Comparison of ENCODE assay signal across 23 cellular contexts in genomic region chr9:21615446-21615845, GRCh38.
DNase-seq lines count a peak whose midpoint lies in the region; ATAC-seq, FAIRE-seq and TF ChIP-seq lines count a peak whose summit lies in the region.
"Had no signal": no experiment of that assay in that cellular context is flagged by ENCODE, and none has a peak within 500 bp of the region (broad histone marks: within the 10 kb centered on the region; RNA-seq: fewer than 3 reads in every experiment).

No MANE protein-coding gene starts in this region.

- peak overlapping the region; percentile 49 for H3K27ac Mint-ChIP-seq in activated naive CD8-positive, alpha-beta T cell treated with anti-CD3 and anti-CD28 coated beads, Interleukin-2, amount 50 U/mL, for 24 hours
- H3K27ac Mint-ChIP-seq in T-helper 17 cell, result no peak overlapping the region
- H3K27ac Mint-ChIP-seq: progenitor cell of endocrine pancreas had no signal

- H3K9me3 Mint-ChIP-seq in activated naive CD8-positive, alpha-beta T cell treated with anti-CD3 and anti-CD28 coated beads, Interleukin-2, amount 50 U/mL, for 24 hours, result no peaks in the 10 kb centered on the region
- H3K9me3 Mint-ChIP-seq: neural crest cell had no signal

- peak overlapping the region; percentile 67 for H2AFZ ChIP-seq in keratinocyte (ENCODE audit: control insufficient read depth, low read length)

- no peaks in the 10 kb centered on the region for H4K20me1 ChIP-seq in keratinocyte (ENCODE audit: control insufficient read depth, extremely low read depth, insufficient read depth, low read length)

- dilution Hi-C loops in keratinocyte (cut with MboI; ENCODE audit: extremely low pct_ligation_motif_present, low sequenced_read_pairs), result no loop called here

- 79% methylated on average over 4 of the region's 4 CpGs for WGBS in A549 (ENCODE audit: missing lambda C conversion rate)

- TF ChIP-seq POLR2A in A549 (IDR thresholded peaks at IDR 0.05; ENCODE audit: low read length), result no peak

- intact Hi-C loops in left colon (cut with DNase I, micrococcal nuclease), result no loop called here

- TF ChIP-seq RAD21 in A549 (conservative IDR thresholded peaks at IDR 0.05 in 1 of 2, IDR thresholded peaks at IDR 0.05 in 1 of 2), result no peak

- H3K27ac ChIP-seq in A549 (peak overlapping the region; percentile 84 to 86), HEK293 (ENCODE audit: extremely low read depth, low read depth, low read length) (no peak overlapping the region), keratinocyte (ENCODE audit: control insufficient read depth, insufficient read depth, low read length) (peak overlapping the region; percentile 53)
- H3K27ac ChIP-seq: breast epithelium, C4-2B, heart right ventricle, left ventricle myocardium inferior had no signal

- H3K4me1 Mint-ChIP-seq in activated naive CD8-positive, alpha-beta T cell treated with anti-CD3 and anti-CD28 coated beads, Interleukin-2, amount 50 U/mL, for 24 hours, result peaks cover 58% of the 10 kb centered on the region
- H3K4me1 Mint-ChIP-seq in T-helper 17 cell, result peaks cover 17% of the 10 kb centered on the region

- no peak for TF ChIP-seq EP300 in A549 (IDR thresholded peaks at IDR 0.05)

- no peak overlapping the region for H3K9ac ChIP-seq in keratinocyte (ENCODE audit: control insufficient read depth, extremely low read depth, insufficient read depth, low read length)

- peak overlapping the region; percentile 66 for H3K4me2 ChIP-seq in A549
- H3K4me2 ChIP-seq in keratinocyte (ENCODE audit: control insufficient read depth, extremely low read depth, insufficient read depth, low read depth, low read length), result peak overlapping the region; percentile 33

- H3K9me3 ChIP-seq in A549 (no peaks in the 10 kb centered on the region), HEK293 (ENCODE audit: control insufficient read depth, insufficient read depth, low read depth, low read length) (no peaks in the 10 kb centered on the region), keratinocyte (ENCODE audit: control insufficient read depth, low read depth, low read length) (no peaks in the 10 kb centered on the region), T-helper 17 cell (ENCODE audit: control insufficient read depth, low read length, poor library complexity, severe bottlenecking) (no peaks in the 10 kb centered on the region)
- H3K9me3 ChIP-seq: breast epithelium, heart right ventricle, left ventricle myocardium inferior, mucosa of descending colon had no signal

- no peak for DNase-seq in A549 (ENCODE audit: low read depth in 1 of 2, low spot score in 1 of 2)
- no peak for DNase-seq in activated naive CD8-positive, alpha-beta T cell treated with anti-CD3 and anti-CD28 coated beads, Interleukin-2, amount 50 U/mL, for 24 hours
- no peak for DNase-seq in keratinocyte (ENCODE audit: low read depth, low spot score)
- no peak for DNase-seq in activated CD8-positive, alpha-beta memory T cell treated with anti-CD3 and anti-CD28 coated beads, Interleukin-2, amount 50 U/mL, for 48 hours
- no peak for DNase-seq in T-helper 17 cell
- DNase-seq in left colon, result no peak
- DNase-seq: ACHN; Calu3; heart right ventricle; KBM-7; left ventricle myocardium inferior; mucosa of descending colon; NCI-H187 treated with DMSO at 0.1 percent for 48 hours; NCI-H82; SHP77; stimulated activated CD4-positive, alpha-beta T cell treated with anti-CD3 and anti-CD28 coated beads, Interleukin-1b, Interleukin-23, amount 100 ng/mL, for 48 hours; substantia nigra had no signal

- H3K79me2 ChIP-seq in keratinocyte (ENCODE audit: control insufficient read depth, insufficient read depth, low read length), result no peaks in the 10 kb centered on the region

- no peaks in the 10 kb centered on the region for H3K27me3 ChIP-seq in keratinocyte (ENCODE audit: control insufficient read depth, extremely low read depth, insufficient read depth, low read length)
- H3K27me3 ChIP-seq: breast epithelium had no signal

- H3K4me1 ChIP-seq in A549, result peaks cover 84% of the 10 kb centered on the region
- no peaks in the 10 kb centered on the region; the same call in 1 of the 2 replicates for H3K4me1 ChIP-seq in HEK293 (ENCODE audit: control insufficient read depth, insufficient read depth, low read length)
- H3K4me1 ChIP-seq in keratinocyte (ENCODE audit: control insufficient read depth, extremely low read depth, insufficient read depth, low read length), result peaks cover 38% of the 10 kb centered on the region
- H3K4me1 ChIP-seq: breast epithelium, heart right ventricle, left ventricle myocardium inferior had no signal

- peak in 1 of 2 experiments; percentile 2; a peak in 1 of 6 replicates for ATAC-seq in A549
- ATAC-seq in activated naive CD8-positive, alpha-beta T cell treated with anti-CD3 and anti-CD28 coated beads, Interleukin-2, amount 50 U/mL, for 24 hours, result no peak
- no peak for ATAC-seq in GM18511 (IDR thresholded peaks at IDR 0.05; ENCODE audit: unreplicated experiment)
- ATAC-seq in T-helper 17 cell, result no peak
- ATAC-seq in left colon, result no peak
- ATAC-seq: heart right ventricle, mucosa of descending colon had no signal

- no peaks in the 10 kb centered on the region for H3K36me3 Mint-ChIP-seq in activated naive CD8-positive, alpha-beta T cell treated with anti-CD3 and anti-CD28 coated beads, Interleukin-2, amount 50 U/mL, for 24 hours (ENCODE audit: low read depth)
- no peaks in the 10 kb centered on the region for H3K36me3 Mint-ChIP-seq in T-helper 17 cell (ENCODE audit: low read depth)

- POLR2A ChIA-PET in A549 (lab: Yijun Ruan, JAX), result no interaction called here
- POLR2A ChIA-PET in HEK293 (lab: Yijun Ruan, JAX), result no interaction called here

- H3K4me3 ChIP-seq in A549, result no peak overlapping the region
- no peak overlapping the region for H3K4me3 ChIP-seq in HEK293 (ENCODE audit: low read depth, low read length)
- H3K4me3 ChIP-seq in keratinocyte (ENCODE audit: control insufficient read depth in 2 of 3, extremely low read depth in 1 of 3, insufficient read depth in 2 of 3, low read depth in 1 of 3, low read length in 3 of 3), result no peak overlapping the region
- H3K4me3 ChIP-seq: breast epithelium, heart right ventricle, left ventricle myocardium inferior, mucosa of descending colon had no signal

- no peak overlapping the region for H3K4me3 Mint-ChIP-seq in activated naive CD8-positive, alpha-beta T cell treated with anti-CD3 and anti-CD28 coated beads, Interleukin-2, amount 50 U/mL, for 24 hours
- no peak overlapping the region for H3K4me3 Mint-ChIP-seq in T-helper 17 cell
- H3K4me3 Mint-ChIP-seq: neural crest cell had no signal

- H3K27me3 Mint-ChIP-seq in activated naive CD8-positive, alpha-beta T cell treated with anti-CD3 and anti-CD28 coated beads, Interleukin-2, amount 50 U/mL, for 24 hours, result no peaks in the 10 kb centered on the region
- H3K27me3 Mint-ChIP-seq in T-helper 17 cell, result peaks cover 6% of the 10 kb centered on the region
- H3K27me3 Mint-ChIP-seq: progenitor cell of endocrine pancreas had no signal

- CTCF ChIA-PET in A549 (lab: Yijun Ruan, JAX) (interaction anchor here (0.9 kb wide), 1 partner anchor 9 kb away, joined by 3 read pairs; no protein-coding TSS in a partner anchor), HEK293 (lab: Yijun Ruan, JAX) (interaction anchor here (0.5 kb wide), 1 partner anchor 61 kb away, joined by 3 read pairs; no protein-coding TSS in a partner anchor)

- H3K36me3 ChIP-seq in HEK293 (ENCODE audit: control insufficient read depth in 2 of 2, insufficient read depth in 1 of 2, low read length in 2 of 2), result no peaks in the 10 kb centered on the region
- no peaks in the 10 kb centered on the region for H3K36me3 ChIP-seq in keratinocyte (ENCODE audit: control insufficient read depth in 2 of 2, extremely low read depth in 1 of 2, insufficient read depth in 2 of 2, low read length in 2 of 2)
- H3K36me3 ChIP-seq: breast epithelium, heart right ventricle, left ventricle myocardium inferior had no signal

- no peak for FAIRE-seq in A549 (lab: Jason Lieb, UNC)
- FAIRE-seq in keratinocyte (lab: Jason Lieb, UNC), result peak; percentile 9

- no peaks in the 10 kb centered on the region for H3K9me1 ChIP-seq in keratinocyte (ENCODE audit: control insufficient read depth, extremely low read depth, insufficient read depth, low read length)

- TF ChIP-seq CTCF in A549 (IDR thresholded peaks at IDR 0.05) (no peak), HEK293 (tag by site-specific recombination; IDR thresholded peaks at IDR 0.05) (no peak), keratinocyte (optimal IDR thresholded peaks at IDR 0.05 in 1 of 3, IDR thresholded peaks at IDR 0.05 in 1 of 3, conservative IDR thresholded peaks at IDR 0.05 in 1 of 3; ENCODE audit: extremely low read depth in 1 of 3, insufficient read depth in 2 of 3, low read length in 3 of 3) (no peak)

TF ChIP-seq in A549, 52 proteins besides CTCF, POLR2A, EP300 and RAD21:
- TF ChIP-seq ZSCAN20 (CRISPR knock-in tag; IDR thresholded peaks at IDR 0.05) (no peak), CEBPB (IDR thresholded peaks at IDR 0.05) (no peak), JUNB (IDR thresholded peaks at IDR 0.05) (no peak)
TF ChIP-seq in A549: peak in this region for 0.

TF ChIP-seq in HEK293, 187 proteins besides CTCF, POLR2A, EP300 and RAD21:
- TF ChIP-seq KLF16 (tag by site-specific recombination; IDR thresholded peaks at IDR 0.05), result no peak
- no peak for TF ChIP-seq ZNF148 (tag by site-specific recombination; IDR thresholded peaks at IDR 0.05; ENCODE audit: borderline replicate concordance)
- 0 out of 2 replicates have a peak, but pooled peaks have one; percentile 26 for TF ChIP-seq EGR2 (tag by site-specific recombination; IDR thresholded peaks at IDR 0.05; ENCODE audit: low read depth)
- TF ChIP-seq ZFHX2 (tag by site-specific recombination; conservative IDR thresholded peaks at IDR 0.05), result peak; percentile 27; the same call in 1 of the 2 replicates
